Comparison of ENCODE assay signal across 24 cellular contexts in genomic region chr6:52418606-52419005, GRCh38. TPM values are rescaled to one million over a fixed set of nuclear protein-coding genes. Genes with fewer than 3 reads are reported as not detected.
A peak's percentile ranks its signal among the peaks of the same experiment; 100 is the strongest.
DNase-seq lines count a peak whose midpoint lies in the region; ATAC-seq and TF ChIP-seq lines count a peak whose summit lies in the region.
"Had no signal": no experiment of that assay in that cellular context is flagged by ENCODE, and none has a peak within 500 bp of the region (broad histone marks: within the 10 kb centered on the region; RNA-seq: fewer than 3 reads in every experiment).

No MANE protein-coding gene starts in this region.

- H3K36me3 Mint-ChIP-seq in neural progenitor cell: no peaks in the 10 kb centered on the region
- H3K36me3 Mint-ChIP-seq: activated CD8-positive, alpha-beta memory T cell treated with anti-CD3 and anti-CD28 coated beads, Interleukin-2, amount 10 ng/mL, durations not matched to agents 7 days and 5 days; activated naive CD8-positive, alpha-beta T cell treated with anti-CD3 and anti-CD28 coated beads, Interleukin-2, amount 10 ng/mL, durations not matched to agents 7 days and 5 days; naive thymus-derived CD4-positive, alpha-beta T cell had no signal

- H3K27me3 Mint-ChIP-seq in neural progenitor cell (ENCODE audit: insufficient read depth, low read depth): no peaks in the 10 kb centered on the region
- H3K27me3 Mint-ChIP-seq: activated CD8-positive, alpha-beta memory T cell treated with anti-CD3 and anti-CD28 coated beads, Interleukin-2, amount 10 ng/mL, durations not matched to agents 7 days and 5 days had no signal

- no peak for TF ChIP-seq EP300 in tibial nerve (IDR thresholded peaks at IDR 0.05)

- ATAC-seq in heart right ventricle: no peak
- ATAC-seq in left cardiac atrium: no peak
- ATAC-seq: activated CD8-positive, alpha-beta memory T cell treated with anti-CD3 and anti-CD28 coated beads, Interleukin-2, amount 10 ng/mL, durations not matched to agents 7 days and 5 days; naive thymus-derived CD4-positive, alpha-beta T cell had no signal

- H3K27me3 ChIP-seq in heart right ventricle (peaks cover 0 to 2% (median 0%) of the 10 kb centered on the region in 7 donors), neural progenitor cell (no peaks in the 10 kb centered on the region), tibial nerve (no peaks in the 10 kb centered on the region)
- H3K27me3 ChIP-seq: brain microvascular endothelial cell, colonic mucosa, thyroid gland had no signal

- no peaks in the 10 kb centered on the region for H3K9me3 Mint-ChIP-seq in neural progenitor cell
- H3K9me3 Mint-ChIP-seq: activated naive CD8-positive, alpha-beta T cell treated with anti-CD3 and anti-CD28 coated beads, Interleukin-2, amount 10 ng/mL, durations not matched to agents 7 days and 5 days; activated T-helper 2 cell treated with anti-CD3 and anti-CD28 coated beads, Interferon-gamma antibody, Interleukin-2, Interleukin-4, amounts not matched to agents 10 μg/mL and 5 μg/mL and 100 μg/mL, durations not matched to agents 14 hours and 24 hours and 36 hours; endodermal cell; naive thymus-derived CD4-positive, alpha-beta T cell had no signal

- intact Hi-C loops in heart right ventricle (cut with DNase I): loop anchor here in 9 of 10 donors (2.0 to 10.0 kb wide), 7 partner anchors 84 to 576 kb away; partner anchors contain the start of genes TRAM2 (in 6 of the 9) and GSTA4 (in 1 of the 9)
- intact Hi-C loops in left cardiac atrium (cut with DNase I): loop anchor here (5.0 kb wide), 3 partner anchors 159 to 244 kb away; partner anchors contain the start of gene TRAM2 (in 1 of the 2)

- H3K27ac Mint-ChIP-seq in neural progenitor cell: no peak overlapping the region
- H3K27ac Mint-ChIP-seq: activated CD8-positive, alpha-beta memory T cell treated with anti-CD3 and anti-CD28 coated beads, Interleukin-2, amount 10 ng/mL, durations not matched to agents 7 days and 5 days; activated T-helper 2 cell treated with anti-CD3 and anti-CD28 coated beads, Interferon-gamma antibody, Interleukin-2, Interleukin-4, amounts not matched to agents 10 μg/mL and 5 μg/mL and 100 μg/mL, durations not matched to agents 14 hours and 24 hours and 36 hours; endodermal cell had no signal

- TF ChIP-seq CTCF in heart right ventricle (IDR thresholded peaks at IDR 0.05) (no peak), neural progenitor cell (IDR thresholded peaks at IDR 0.05) (no peak), tibial nerve (IDR thresholded peaks at IDR 0.05) (no peak)

- no peak overlapping the region for H3K4me3 Mint-ChIP-seq in neural progenitor cell
- H3K4me3 Mint-ChIP-seq: activated CD8-positive, alpha-beta memory T cell treated with anti-CD3 and anti-CD28 coated beads, Interleukin-2, amount 10 ng/mL, durations not matched to agents 7 days and 5 days; activated naive CD8-positive, alpha-beta T cell treated with anti-CD3 and anti-CD28 coated beads, Interleukin-2, amount 10 ng/mL, durations not matched to agents 7 days and 5 days; endodermal cell had no signal

- H3K9ac ChIP-seq in neural progenitor cell: no peak overlapping the region

- DNase-seq in heart right ventricle: no peak
- no peak for DNase-seq in left cardiac atrium
- peak; percentile 24 for DNase-seq in KBM-7
- DNase-seq in dermis blood vessel endothelial cell: peak; percentile 17
- no peak for DNase-seq in neural progenitor cell (ENCODE audit: low spot score)
- DNase-seq in tibial nerve (ENCODE audit: low spot score in 2 of 2): no peak
- no peak for DNase-seq in DMS79 treated with DMSO at 0.1 percent for 48 hours (lab: John Stamatoyannopoulos, UW)
- DNase-seq in NCI-H1694 treated with DMSO at 0.1 percent for 48 hours (lab: John Stamatoyannopoulos, UW): no peak
- DNase-seq: activated CD4-positive, alpha-beta T cell treated with anti-CD3 and anti-CD28 coated beads for 4 hours; activated CD8-positive, alpha-beta memory T cell treated with anti-CD3 and anti-CD28 coated beads, Interleukin-2, amount 10 ng/mL, durations not matched to agents 7 days and 5 days; activated naive CD8-positive, alpha-beta T cell treated with anti-CD3 and anti-CD28 coated beads, Interleukin-2, amount 10 ng/mL, durations not matched to agents 7 days and 5 days; brain microvascular endothelial cell; colonic mucosa; Kasumi-1; naive thymus-derived CD4-positive, alpha-beta T cell; NCI-H1092 treated with DMSO at 0.1 percent for 48 hours; NCI-H524 treated with DMSO at 0.1 percent for 48 hours; SHP77; stimulated activated CD4-positive, alpha-beta T cell treated with anti-CD3 and anti-CD28 coated beads, Interleukin-2, amount 100 ng/mL, for 24 hours; stimulated activated naive CD4-positive, alpha-beta T cell treated with Interleukin-2 at 50 U/mL for 16 hours; T-helper 1 cell had no signal

- H3K27ac ChIP-seq in heart right ventricle (peak overlapping the region in 9 of 10 donors; percentile 72 to 94 (median 87)), neural progenitor cell (no peak overlapping the region), tibial nerve (no peak overlapping the region)
- H3K27ac ChIP-seq: colonic mucosa had no signal

- H3K4me1 Mint-ChIP-seq in neural progenitor cell: peaks cover 19% of the 10 kb centered on the region

- H3K4me1 ChIP-seq in heart right ventricle (peaks cover 0 to 53% (median 23%) of the 10 kb centered on the region in 9 donors), neural progenitor cell (peaks cover 20% of the 10 kb centered on the region), tibial nerve (peaks cover 0 to 46% (median 14%) of the 10 kb centered on the region in 4 donors)

- H3K4me3 ChIP-seq in heart right ventricle: no peak overlapping the region
- no peak overlapping the region for H3K4me3 ChIP-seq in neural progenitor cell
- no peak overlapping the region for H3K4me3 ChIP-seq in tibial nerve
- H3K4me3 ChIP-seq: colonic mucosa had no signal

- H3K36me3 ChIP-seq in heart right ventricle (no peaks in the 10 kb centered on the region), neural progenitor cell (no peaks in the 10 kb centered on the region), tibial nerve (no peaks in the 10 kb centered on the region)
- H3K36me3 ChIP-seq: brain microvascular endothelial cell, colonic mucosa, thyroid gland had no signal

- TF ChIP-seq POLR2A in tibial nerve (IDR thresholded peaks at IDR 0.05): no peak

- peaks cover 15% of the 10 kb centered on the region for H3F3A ChIP-seq in neural progenitor cell (ENCODE audit: low read depth)

- no peaks in the 10 kb centered on the region for H4K20me1 ChIP-seq in neural progenitor cell (ENCODE audit: low read depth)

- H3K79me2 ChIP-seq in neural progenitor cell (ENCODE audit: low read depth): peaks cover 15% of the 10 kb centered on the region

- in situ Hi-C loops in KBM-7 (cut with MboI; ENCODE audit: low pct_unique_long_range_greater_than_20kb, low sequenced_read_pairs): loop anchor here (10.0 kb wide), 1 partner anchor 246 kb away; no protein-coding TSS in a partner anchor

- 62 to 65% methylated on average over 2 of the region's 2 CpGs for whole genome bisulfite sequencing in heart right ventricle, 2 donors
- WGBS in tibial nerve, 2 donors: 78 to 85% methylated on average over 2 of the region's 2 CpGs

- peak overlapping the region; percentile 86 for H3K4me2 ChIP-seq in neural progenitor cell

- H3K9me3 ChIP-seq in heart right ventricle (no peaks in the 10 kb centered on the region), neural progenitor cell (ENCODE audit: low read depth) (no peaks in the 10 kb centered on the region), tibial nerve (no peaks in the 10 kb centered on the region)
- H3K9me3 ChIP-seq: colonic mucosa, thyroid gland had no signal

- H2AFZ ChIP-seq in neural progenitor cell (replicated peaks): no peak overlapping the region

RNA-seq across cellular contexts. Expression of gene EFHC1, which starts 1.5 kb away (rescaled TPM):
- 1 to 10 TPM; 3.3 to 7.6 (median 5.8) TPM for total RNA-seq in heart right ventricle
- 10 to 100 TPM in 1 of 2 donors, 1 to 10 TPM in 1; 3.9 to 14.3 TPM for polyA plus RNA-seq in heart right ventricle
- total RNA-seq in left cardiac atrium: 1 to 10 TPM; 7.3 to 7.9 TPM
- total RNA-seq in dermis blood vessel endothelial cell: 9.9 and 11.3 TPM in 2 replicates
- 53.9 and 59.8 TPM in 2 replicates for total RNA-seq in neural progenitor cell (ENCODE audit: low replicate concordance)
- total RNA-seq in tibial nerve: 10 to 100 TPM; 30.6 to 45.6 (median 37.7) TPM

RNA-seq across cellular contexts. Expression of gene PAQR8, which starts 56.7 kb away (rescaled TPM):
- total RNA-seq in heart right ventricle (1 to 10 TPM; 1.5 to 6.3 (median 3.0) TPM), left cardiac atrium (1 to 10 TPM; 3.0 to 3.9 TPM), dermis blood vessel endothelial cell (12.4 and 19.4 TPM in 2 replicates), neural progenitor cell (ENCODE audit: low replicate concordance) (16.9 and 17.7 TPM in 2 replicates), tibial nerve (10 to 100 TPM; 12.6 to 33.2 (median 22.3) TPM)
- 1 to 10 TPM; 1.0 to 2.4 TPM for polyA plus RNA-seq in heart right ventricle

Comparison
In these comparisons a context has a peak if more than half of its experiments do, and no peak if none do; other contexts are left out.
1. DNase-seq: peak in KBM-7 (single experiment) and dermis blood vessel endothelial cell (single experiment); none in heart right ventricle (0 of 2), left cardiac atrium (single experiment), neural progenitor cell (single experiment), tibial nerve (0 of 2), DMS79 treated with DMSO at 0.1 percent for 48 hours (single experiment) and NCI-H1694 treated with DMSO at 0.1 percent for 48 hours (single experiment).
2. H3K27ac ChIP-seq: peak in heart right ventricle (9 of 10); none in neural progenitor cell (single experiment) and tibial nerve (0 of 4).